8 cellular contexts compared by ENCODE assay signal in the genomic region with DNA sequence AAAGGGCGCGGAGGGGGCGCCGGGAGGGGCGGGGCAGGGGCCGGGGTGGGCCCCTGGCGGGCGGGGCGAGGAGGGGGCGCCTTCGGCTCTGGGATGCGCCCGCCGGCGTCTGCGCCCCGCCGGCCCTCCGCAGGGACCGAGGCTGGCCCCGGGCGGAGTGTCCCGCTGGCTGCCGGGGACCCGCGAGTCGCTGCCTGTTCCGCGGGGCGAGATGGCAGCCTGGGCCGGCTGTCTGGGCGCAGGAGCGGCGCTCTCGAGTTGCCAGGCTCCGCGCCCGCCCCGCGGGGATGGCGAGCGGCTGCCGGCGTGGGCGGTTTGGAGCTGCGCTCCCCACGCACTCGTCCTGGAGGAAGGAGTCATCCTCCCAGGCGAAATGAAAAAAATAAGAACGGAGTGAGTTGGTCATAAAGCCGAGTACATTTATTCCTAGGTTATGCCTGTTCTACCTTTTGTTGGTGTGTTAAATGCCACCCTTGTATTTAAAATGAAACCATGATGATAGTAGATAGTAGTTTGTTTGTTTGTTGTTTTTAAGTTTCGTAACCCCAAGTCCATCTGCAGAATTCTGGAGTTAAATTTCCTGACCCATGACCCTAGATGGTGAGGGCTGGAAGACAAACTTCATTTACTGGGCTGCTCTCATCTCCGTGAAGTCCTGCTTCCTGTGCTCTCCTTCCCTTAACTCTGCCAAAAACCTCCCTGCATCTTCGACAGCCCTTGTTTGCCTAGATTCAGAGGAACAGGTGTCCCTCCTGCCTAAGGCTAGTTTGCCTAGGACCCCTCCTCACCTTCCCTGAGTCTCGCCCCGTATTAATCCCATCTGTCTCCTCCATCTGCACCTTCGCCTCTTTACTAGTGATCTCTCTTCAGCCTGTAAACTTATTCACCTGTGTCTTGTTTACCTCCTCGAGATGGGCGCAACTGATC. TPM values are rescaled to one million over a fixed set of nuclear protein-coding genes. Genes with fewer than 3 reads are reported as not detected.
A peak's percentile ranks its signal among the peaks of the same experiment; 100 is the strongest.
DNase-seq lines count a peak whose midpoint lies in the region; ATAC-seq, FAIRE-seq and TF ChIP-seq lines count a peak whose summit lies in the region.

No MANE protein-coding gene starts in this region.

- no peak for TF ChIP-seq EP300 in neural cell (conservative IDR thresholded peaks at IDR 0.05; ENCODE audit: poor library complexity, severe bottlenecking)

- DNase-seq in AG04450 (ENCODE audit: low read depth, low spot score), result no peak
- peak; percentile 11 for DNase-seq in activated T-helper 1 cell treated with Interleukin-2 at 50 U/mL for 16 hours (ENCODE audit: low read depth)
- DNase-seq in fibroblast of the aortic adventitia (ENCODE audit: low read depth), result peak; percentile 41
- peak; percentile 58 for DNase-seq in urothelium cell line (ENCODE audit: low spot score)
- DNase-seq in NCI-H128 (lab: John Stamatoyannopoulos, UW; ENCODE audit: unreplicated experiment), result no peak

- FAIRE-seq in urothelium cell line (lab: Jason Lieb, UNC), result no peak

- H3K27me3 ChIP-seq in AG04450 (ENCODE audit: control insufficient read depth, insufficient read depth, low read length) (no peaks in the 10 kb centered on the region), neural cell (ENCODE audit: insufficient read depth, low read depth, low read length) (peaks cover 16% of the 10 kb centered on the region)

- H3K9me2 ChIP-seq in neural cell (ENCODE audit: insufficient read depth, low read length), result no peaks in the 10 kb centered on the region

- H2AFZ ChIP-seq in neural cell (ENCODE audit: low read depth, low read length), result peak overlapping the region; percentile 69

- no peaks in the 10 kb centered on the region for H4K20me1 ChIP-seq in neural cell (ENCODE audit: insufficient read depth)

- peak overlapping the region; percentile 70 for H3K4me3 ChIP-seq in AG04450 (ENCODE audit: low read depth, low read length)
- peak overlapping the region; percentile 73 for H3K4me3 ChIP-seq in fibroblast of the aortic adventitia (ENCODE audit: low read depth, low read length)
- H3K4me3 ChIP-seq in neural cell (ENCODE audit: low read length), result peak overlapping the region; percentile 95

- H3K79me2 ChIP-seq in neural cell (replicated peaks; ENCODE audit: insufficient read depth, low read length), result no peaks in the 10 kb centered on the region

- no peaks in the 10 kb centered on the region for H3K36me3 ChIP-seq in neural cell (ENCODE audit: insufficient read depth, low read length)

- POLR2A ChIA-PET in AG04450 (lab: Yijun Ruan, JAX), result no interaction called here

- ATAC-seq in HG03521 (IDR thresholded peaks at IDR 0.05; ENCODE audit: unreplicated experiment) (peak; percentile 11), GM21717 (IDR thresholded peaks at IDR 0.05; ENCODE audit: unreplicated experiment) (no peak)

- CTCF ChIA-PET in AG04450 (lab: Charles Lee), result interaction anchor here (0.6 to 6.3 kb wide), 7 partner anchors 33 to 219 kb away, joined by 4 to 66 read pairs (median 7); a partner anchor contains a TSS

- TF ChIP-seq CTCF in AG04450 (IDR thresholded peaks at IDR 0.05; ENCODE audit: low read depth, low read length) (no peak), fibroblast of the aortic adventitia (IDR thresholded peaks at IDR 0.05; ENCODE audit: insufficient read depth, low read length) (no peak), neural cell (IDR thresholded peaks at IDR 0.05; ENCODE audit: poor library complexity, severe bottlenecking) (peak; percentile 41)

- H3F3A ChIP-seq in neural cell (ENCODE audit: insufficient read depth, low read length, poor library complexity, severe bottlenecking), result no peaks in the 10 kb centered on the region

- H3K4me2 ChIP-seq in neural cell (ENCODE audit: low read length), result peak overlapping the region; percentile 82

- peak overlapping the region; percentile 91 for H3K9ac ChIP-seq in neural cell (ENCODE audit: low read length)

- peak; percentile 7 for TF ChIP-seq RAD21 in neural cell (conservative IDR thresholded peaks at IDR 0.05)

- H3K9me3 ChIP-seq in AG04450 (ENCODE audit: control insufficient read depth, insufficient read depth, low read length), result no peaks in the 10 kb centered on the region
- H3K9me3 ChIP-seq in neural cell (ENCODE audit: low read length), result no peaks in the 10 kb centered on the region

- no peak overlapping the region for H3K27ac ChIP-seq in AG04450 (ENCODE audit: low read depth, low read length)
- H3K27ac ChIP-seq in neural cell (ENCODE audit: low read length), result peak overlapping the region; percentile 68

TF ChIP-seq in neural cell, 6 proteins besides CTCF, POLR2A, EP300 and RAD21:
- TF ChIP-seq, protein P1, sequence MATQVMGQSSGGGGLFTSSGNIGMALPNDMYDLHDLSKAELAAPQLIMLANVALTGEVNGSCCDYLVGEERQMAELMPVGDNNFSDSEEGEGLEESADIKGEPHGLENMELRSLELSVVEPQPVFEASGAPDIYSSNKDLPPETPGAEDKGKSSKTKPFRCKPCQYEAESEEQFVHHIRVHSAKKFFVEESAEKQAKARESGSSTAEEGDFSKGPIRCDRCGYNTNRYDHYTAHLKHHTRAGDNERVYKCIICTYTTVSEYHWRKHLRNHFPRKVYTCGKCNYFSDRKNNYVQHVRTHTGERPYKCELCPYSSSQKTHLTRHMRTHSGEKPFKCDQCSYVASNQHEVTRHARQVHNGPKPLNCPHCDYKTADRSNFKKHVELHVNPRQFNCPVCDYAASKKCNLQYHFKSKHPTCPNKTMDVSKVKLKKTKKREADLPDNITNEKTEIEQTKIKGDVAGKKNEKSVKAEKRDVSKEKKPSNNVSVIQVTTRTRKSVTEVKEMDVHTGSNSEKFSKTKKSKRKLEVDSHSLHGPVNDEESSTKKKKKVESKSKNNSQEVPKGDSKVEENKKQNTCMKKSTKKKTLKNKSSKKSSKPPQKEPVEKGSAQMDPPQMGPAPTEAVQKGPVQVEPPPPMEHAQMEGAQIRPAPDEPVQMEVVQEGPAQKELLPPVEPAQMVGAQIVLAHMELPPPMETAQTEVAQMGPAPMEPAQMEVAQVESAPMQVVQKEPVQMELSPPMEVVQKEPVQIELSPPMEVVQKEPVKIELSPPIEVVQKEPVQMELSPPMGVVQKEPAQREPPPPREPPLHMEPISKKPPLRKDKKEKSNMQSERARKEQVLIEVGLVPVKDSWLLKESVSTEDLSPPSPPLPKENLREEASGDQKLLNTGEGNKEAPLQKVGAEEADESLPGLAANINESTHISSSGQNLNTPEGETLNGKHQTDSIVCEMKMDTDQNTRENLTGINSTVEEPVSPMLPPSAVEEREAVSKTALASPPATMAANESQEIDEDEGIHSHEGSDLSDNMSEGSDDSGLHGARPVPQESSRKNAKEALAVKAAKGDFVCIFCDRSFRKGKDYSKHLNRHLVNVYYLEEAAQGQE (IDR thresholded peaks at IDR 0.05; ENCODE audit: borderline replicate concordance), result no peak
- TF ChIP-seq SMC3 (conservative IDR thresholded peaks at IDR 0.05; ENCODE audit: poor library complexity), result peak; percentile 20

RNA-seq across cellular contexts. Expression of a gene that starts 32.8 kb away (rescaled TPM):
- polyA plus RNA-seq in AG04450 (2011; rRNA removed), result 216 and 297 TPM in 2 replicates
- polyA minus RNA-seq in AG04450 (2011; rRNA and poly(A)+ RNA removed), result 371 and 442 TPM in 2 replicates
- 196 and 334 TPM in 2 replicates for total RNA-seq in fibroblast of the aortic adventitia (ENCODE audit: low replicate concordance)
- polyA plus RNA-seq in neural cell, result 266 and 270 TPM in 2 replicates
- 188 and 231 TPM in 2 replicates for polyA minus RNA-seq in neural cell

RNA-seq across cellular contexts. Expression of a gene that starts 54.7 kb away (rescaled TPM):
- polyA plus RNA-seq in AG04450 (2011; rRNA removed) (2.4 and 2.8 TPM in 2 replicates), neural cell (not detected in 2 replicates)
- 10.9 and 15.8 TPM in 2 replicates for polyA minus RNA-seq in AG04450 (2011; rRNA and poly(A)+ RNA removed)
- total RNA-seq in fibroblast of the aortic adventitia (ENCODE audit: low replicate concordance), result 1.7 and 6.8 TPM in 2 replicates
- not detected in 2 replicates for polyA minus RNA-seq in neural cell

Comparison
In these comparisons a context has a peak if more than half of its experiments do, and no peak if none do; other contexts are left out.
1. DNase-seq: peak in activated T-helper 1 cell treated with Interleukin-2 at 50 U/mL for 16 hours (single experiment), fibroblast of the aortic adventitia (single experiment) and urothelium cell line (single experiment); none in AG04450 (single experiment) and NCI-H128 (single experiment).
2. Peak in every context shown above with its lines, with median percentiles within 50 percentile points of each other: H3K4me3 ChIP-seq.